ENCODE assay signal across 19 cellular contexts in genomic region chr12:92573104-92573503, GRCh38.
DNase-seq lines count a peak whose midpoint lies in the region; ATAC-seq and TF ChIP-seq lines count a peak whose summit lies in the region.
"Had no signal": no experiment of that assay in that cellular context is flagged by ENCODE, and none has a peak within 500 bp of the region (broad histone marks: within the 10 kb centered on the region; RNA-seq: fewer than 3 reads in every experiment).

No MANE protein-coding gene starts in this region.

- H4K8ac ChIP-seq in mesendoderm (ENCODE audit: low read depth, low read length), result no peak overlapping the region

- H3K79me1 ChIP-seq in mesendoderm (ENCODE audit: low read length), result no peaks in the 10 kb centered on the region

- CTCF ChIA-PET in CD4-positive, alpha-beta memory T cell (lab: Charles Lee; ENCODE audit: partially characterized antibody), result interaction anchor here (0.6 to 6.6 kb wide), 9 partner anchors 10 to 1191 kb away, joined by 3 to 47 read pairs (median 5); partner anchors contain the start of gene BTG1
- CTCF ChIA-PET in HEK293T (lab: Yijun Ruan, JAX), result no interaction called here

- no peak overlapping the region for H3K4ac ChIP-seq in mesendoderm (ENCODE audit: low read depth, low read length)

- H2BK5ac ChIP-seq in mesendoderm (ENCODE audit: low read length), result no peak overlapping the region

- H3K79me2 ChIP-seq in mesendoderm (ENCODE audit: control insufficient read depth, insufficient read depth, low read length), result no peaks in the 10 kb centered on the region

- no peak overlapping the region for H2AK5ac ChIP-seq in mesendoderm (ENCODE audit: low read length)

- H3K36me3 ChIP-seq in CD4-positive, alpha-beta memory T cell (ENCODE audit: insufficient read depth, low read length), result no peaks in the 10 kb centered on the region
- H3K36me3 ChIP-seq in RWPE2 (ENCODE audit: low read depth), result no peaks in the 10 kb centered on the region
- no peaks in the 10 kb centered on the region for H3K36me3 ChIP-seq in mesendoderm (ENCODE audit: control insufficient read depth, insufficient read depth, low read length)

- peak; percentile 48; the same call in 1 of the 3 replicates for ATAC-seq in RWPE2 (ENCODE audit: low read depth)
- ATAC-seq in esophagus mucosa, result peak; percentile 55
- ATAC-seq: A549, HCT116 had no signal

- no peak overlapping the region for H3K18ac ChIP-seq in mesendoderm (ENCODE audit: low read length)

- no peak overlapping the region for H3K4me2 ChIP-seq in mesendoderm (ENCODE audit: low read length)
- H3K4me2 ChIP-seq: A549, PC-9 had no signal

- no CpG with 5 or more reads among the region's 4 CpGs for WGBS in mesendoderm (ENCODE audit: extremely low coverage, insufficient coverage, low lambda C conversion rate)

- no peak overlapping the region for H2BK120ac ChIP-seq in mesendoderm (ENCODE audit: low read depth, low read length)

- H3K27ac Mint-ChIP-seq in CD4-positive, alpha-beta memory T cell, result peak overlapping the region in 4 of 7 donors; percentile 33 to 74 (median 41)
- peak overlapping the region; percentile 26 for H3K27ac Mint-ChIP-seq in progenitor cell of endocrine pancreas
- no peak overlapping the region for H3K27ac Mint-ChIP-seq in nephron progenitor cell

- no peak overlapping the region for H3K56ac ChIP-seq in mesendoderm (ENCODE audit: low read length)

- no peak for TF ChIP-seq CTCF in RWPE2 (IDR thresholded peaks at IDR 0.05; ENCODE audit: poor library complexity, severe bottlenecking)
- no peak for TF ChIP-seq CTCF in progenitor cell of endocrine pancreas (IDR thresholded peaks at IDR 0.05; ENCODE audit: unreplicated experiment)
- TF ChIP-seq CTCF in nephron progenitor cell (IDR thresholded peaks at IDR 0.05), result no peak

- H3K4me3 ChIP-seq in CD4-positive, alpha-beta memory T cell (ENCODE audit: low read length in 2 of 2), result no peak overlapping the region
- H3K4me3 ChIP-seq in RWPE2 (ENCODE audit: severe bottlenecking) (no peak overlapping the region), mesendoderm (ENCODE audit: low read length) (no peak overlapping the region)
- H3K4me3 ChIP-seq: A549, GM23248, PC-9 had no signal

- H3K23ac ChIP-seq in mesendoderm (ENCODE audit: low read length), result no peak overlapping the region

- H3K9me3 ChIP-seq in CD4-positive, alpha-beta memory T cell (ENCODE audit: control insufficient read depth in 1 of 2, low read length in 2 of 2), result no peaks in the 10 kb centered on the region
- peaks cover 3% of the 10 kb centered on the region for H3K9me3 ChIP-seq in RWPE2 (ENCODE audit: severe bottlenecking)

- H4K5ac ChIP-seq in mesendoderm (ENCODE audit: low read length), result no peak overlapping the region

- no peak for DNase-seq in CD4-positive, alpha-beta memory T cell
- DNase-seq in RWPE2 (ENCODE audit: low spot score) (no peak), progenitor cell of endocrine pancreas (ENCODE audit: low spot score, unreplicated experiment) (no peak), nephron progenitor cell (no peak), mesendoderm (no peak), dermis blood vessel endothelial cell (no peak), HEK293T (ENCODE audit: extremely low spot score) (no peak)
- DNase-seq: DMS79 treated with DMSO at 0.1 percent for 48 hours, GM23248, NCI-H146, NCI-H2107, NCI-H345, NCI-H526 treated with DMSO at 0.1 percent for 48 hours, PC-9 had no signal

- H3K27me3 ChIP-seq in CD4-positive, alpha-beta memory T cell (ENCODE audit: insufficient read depth, low read length), result no peaks in the 10 kb centered on the region
- H3K27me3 ChIP-seq in RWPE2 (ENCODE audit: insufficient read depth, poor library complexity, severe bottlenecking) (no peaks in the 10 kb centered on the region), mesendoderm (ENCODE audit: insufficient read depth, low read length, poor library complexity) (no peaks in the 10 kb centered on the region)

- H3K36me3 Mint-ChIP-seq in CD4-positive, alpha-beta memory T cell, result no peaks in the 10 kb centered on the region
- no peaks in the 10 kb centered on the region for H3K36me3 Mint-ChIP-seq in progenitor cell of endocrine pancreas (ENCODE audit: insufficient read depth)
- H3K36me3 Mint-ChIP-seq in nephron progenitor cell (ENCODE audit: low read depth), result no peaks in the 10 kb centered on the region

- no peak overlapping the region for H3K9ac ChIP-seq in mesendoderm (ENCODE audit: low read length)
- H3K9ac ChIP-seq: GM23248 had no signal

- intact Hi-C loops in CD4-positive, alpha-beta memory T cell (cut with micrococcal nuclease), result no loop called here

- H3K9me3 Mint-ChIP-seq in CD4-positive, alpha-beta memory T cell, result peaks cover 0 to 2% (median 0%) of the 10 kb centered on the region in 8 donors
- H3K9me3 Mint-ChIP-seq in progenitor cell of endocrine pancreas (ENCODE audit: low read depth) (peaks cover 3% of the 10 kb centered on the region), nephron progenitor cell (peaks cover 4% of the 10 kb centered on the region)
- H3K9me3 Mint-ChIP-seq: IgD-negative memory B cell had no signal

- H2BK15ac ChIP-seq in mesendoderm (replicated peaks; ENCODE audit: low read depth), result no peak overlapping the region

- no peak overlapping the region for H3K4me3 Mint-ChIP-seq in CD4-positive, alpha-beta memory T cell
- no peak overlapping the region for H3K4me3 Mint-ChIP-seq in progenitor cell of endocrine pancreas (ENCODE audit: low read depth)
- H3K4me3 Mint-ChIP-seq in nephron progenitor cell, result no peak overlapping the region
- H3K4me3 Mint-ChIP-seq: IgD-negative memory B cell had no signal

- peaks cover 26% of the 10 kb centered on the region for H3K4me1 ChIP-seq in CD4-positive, alpha-beta memory T cell (ENCODE audit: insufficient read depth, low read length)
- peaks cover 11% of the 10 kb centered on the region for H3K4me1 ChIP-seq in RWPE2 (ENCODE audit: insufficient read depth, poor library complexity, severe bottlenecking)
- H3K4me1 ChIP-seq in mesendoderm (ENCODE audit: control insufficient read depth, low read depth, low read length), result no peaks in the 10 kb centered on the region

- no peak overlapping the region for H3K27ac ChIP-seq in CD4-positive, alpha-beta memory T cell (ENCODE audit: low read depth, low read length)
- H3K27ac ChIP-seq in RWPE2 (ENCODE audit: poor library complexity, severe bottlenecking), result peak overlapping the region; percentile 26
- H3K27ac ChIP-seq in mesendoderm (ENCODE audit: low read depth, low read length), result no peak overlapping the region
- H3K27ac ChIP-seq: C4-2B, GM23248, PC-9 had no signal

- POLR2A ChIA-PET in CD4-positive, alpha-beta memory T cell (lab: Charles Lee; ENCODE audit: partially characterized antibody), result interaction anchor here (11.7 kb wide), 1 partner anchor 429 kb away, joined by 220 read pairs; the partner anchor contains the start of gene BTG1
- POLR2A ChIA-PET in HEK293T (lab: Yijun Ruan, JAX), result no interaction called here

- peaks cover 0 to 9% (median 4%) of the 10 kb centered on the region in 4 donors for H3K4me1 Mint-ChIP-seq in CD4-positive, alpha-beta memory T cell
- H3K4me1 Mint-ChIP-seq in progenitor cell of endocrine pancreas (ENCODE audit: low read depth) (peaks cover 6% of the 10 kb centered on the region), nephron progenitor cell (peaks cover 13% of the 10 kb centered on the region)

- no peaks in the 10 kb centered on the region for H3K27me3 Mint-ChIP-seq in CD4-positive, alpha-beta memory T cell
- H3K27me3 Mint-ChIP-seq in progenitor cell of endocrine pancreas (no peaks in the 10 kb centered on the region), nephron progenitor cell (ENCODE audit: low read depth, poor library complexity) (no peaks in the 10 kb centered on the region)
- H3K27me3 Mint-ChIP-seq: IgD-negative memory B cell had no signal

TF ChIP-seq in HEK293T, 16 proteins besides CTCF, POLR2A, EP300 and RAD21:
- no peak for TF ChIP-seq SP1 (IDR thresholded peaks at IDR 0.05)
- TF ChIP-seq HDGF (IDR thresholded peaks at IDR 0.05; ENCODE audit: borderline replicate concordance), result no peak
- TF ChIP-seq BHLHE40 (IDR thresholded peaks at IDR 0.05; ENCODE audit: borderline replicate concordance), result no peak
- no peak for TF ChIP-seq FOXA1 (IDR thresholded peaks at IDR 0.05)
- no peak for TF ChIP-seq TARDBP (IDR thresholded peaks at IDR 0.05)
